ENCODE assay signal across 20 cellular contexts in genomic region chr12:10667581-10667980, GRCh38. TPM values are rescaled to one million over a fixed set of nuclear protein-coding genes. Genes with fewer than 3 reads are reported as not detected.
"Had no signal": no experiment of that assay in that cellular context is flagged by ENCODE, and none has a peak within 500 bp of the region (broad histone marks: within the 10 kb centered on the region; RNA-seq: fewer than 3 reads in every experiment).

No MANE protein-coding gene starts in this region.

- H3K4me3 Mint-ChIP-seq: activated CD4-positive, alpha-beta memory T cell treated with anti-CD3 and anti-CD28 coated beads for 36 hours; activated naive CD4-positive, alpha-beta T cell treated with anti-CD3 and anti-CD28 coated beads for 36 hours; activated T-cell treated with anti-CD3 and anti-CD28 coated beads, Interleukin-2, amount 50 U/mL, for 24 hours; endodermal cell had no signal

- H3K27ac Mint-ChIP-seq: activated CD4-positive, alpha-beta memory T cell treated with anti-CD3 and anti-CD28 coated beads for 36 hours; activated naive CD4-positive, alpha-beta T cell treated with anti-CD3 and anti-CD28 coated beads for 36 hours; activated T-cell treated with anti-CD3 and anti-CD28 coated beads, Interleukin-2, amount 50 U/mL, for 24 hours; activated T-helper 2 cell treated with anti-CD3 and anti-CD28 coated beads, Interferon-gamma antibody, Interleukin-2, Interleukin-4, amounts not matched to agents 10 μg/mL and 5 μg/mL and 100 μg/mL, durations not matched to agents 14 hours and 24 hours and 36 hours; endodermal cell had no signal

- H3K27ac ChIP-seq: cardiac muscle cell, dorsolateral prefrontal cortex, left ventricle myocardium inferior, ovary, right lobe of liver, SK-N-MC, thoracic aorta, upper lobe of right lung had no signal

- H3K36me3 Mint-ChIP-seq: activated CD4-positive, alpha-beta memory T cell treated with anti-CD3 and anti-CD28 coated beads for 36 hours had no signal

- DNase-seq: activated CD4-positive, alpha-beta memory T cell treated with anti-CD3 and anti-CD28 coated beads for 36 hours; activated naive CD4-positive, alpha-beta T cell treated with anti-CD3 and anti-CD28 coated beads for 36 hours; activated T-cell treated with anti-CD3 and anti-CD28 coated beads, Interleukin-2, amount 50 U/mL, for 24 hours; amygdala; dorsolateral prefrontal cortex; endodermal cell; erythroblast; foreskin melanocyte; left ventricle myocardium inferior; ovary; right lobe of liver; small intestine; stimulated activated CD4-positive, alpha-beta T cell treated with anti-CD3 and anti-CD28 coated beads, Interleukin-15, amount 100 ng/mL, for 24 hours; stimulated activated CD4-positive, alpha-beta T cell treated with anti-CD3 and anti-CD28 coated beads, Interleukin-2, amount 100 ng/mL, for 48 hours; stomach; upper lobe of right lung had no signal

- H3K4me1 Mint-ChIP-seq: endodermal cell had no signal

- ATAC-seq: right lobe of liver, upper lobe of right lung had no signal

- H3K9me3 Mint-ChIP-seq: activated CD4-positive, alpha-beta memory T cell treated with anti-CD3 and anti-CD28 coated beads for 36 hours; activated naive CD4-positive, alpha-beta T cell treated with anti-CD3 and anti-CD28 coated beads for 36 hours; activated T-cell treated with anti-CD3 and anti-CD28 coated beads, Interleukin-2, amount 50 U/mL, for 24 hours; activated T-helper 2 cell treated with anti-CD3 and anti-CD28 coated beads, Interferon-gamma antibody, Interleukin-2, Interleukin-4, amounts not matched to agents 10 μg/mL and 5 μg/mL and 100 μg/mL, durations not matched to agents 14 hours and 24 hours and 36 hours; endodermal cell had no signal

RNA-seq across cellular contexts. Expression of gene STYK1, which starts 6.3 kb away (rescaled TPM):
- total RNA-seq: activated CD4-positive, alpha-beta memory T cell treated with anti-CD3 and anti-CD28 coated beads for 36 hours; activated naive CD4-positive, alpha-beta T cell treated with anti-CD3 and anti-CD28 coated beads for 36 hours; activated T-helper 2 cell treated with anti-CD3 and anti-CD28 coated beads, Interferon-gamma antibody, Interleukin-2, Interleukin-4, amounts not matched to agents 10 μg/mL and 5 μg/mL and 100 μg/mL, durations not matched to agents 14 hours and 24 hours and 36 hours; left ventricle myocardium inferior; right lobe of liver; thoracic aorta had no signal
